In the genomic region with DNA sequence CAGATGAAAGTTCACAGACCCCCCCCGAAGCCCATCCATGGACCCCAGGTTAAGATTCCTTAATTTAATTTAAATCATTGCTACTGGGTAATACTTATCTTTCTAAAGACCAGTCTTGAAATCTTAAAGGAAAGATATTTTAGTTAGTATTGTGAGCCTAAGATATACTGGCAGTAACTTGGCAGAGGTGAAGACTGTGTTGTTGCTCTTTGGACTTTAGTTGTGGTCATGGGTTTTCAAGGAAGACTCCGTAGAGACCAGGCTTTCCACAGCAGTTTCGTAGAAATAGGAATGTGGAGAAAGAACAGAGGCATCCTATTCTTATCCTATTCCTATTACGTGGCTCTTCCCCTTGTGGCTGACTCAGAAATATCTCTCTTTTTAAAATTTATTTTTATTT, we compare ENCODE assay signal across 33 cellular contexts.
"Had no signal": no experiment of that assay in that cellular context is flagged by ENCODE, and none has a peak within 500 bp of the region (broad histone marks: within the 10 kb centered on the region; RNA-seq: fewer than 3 reads in every experiment).

No MANE protein-coding gene starts in this region.

- FAIRE-seq: bronchial epithelial cell, TTC549 had no signal

- H3K4me3 ChIP-seq: adrenal gland, ascending aorta, cardiac muscle cell had no signal

- H3K4me1 ChIP-seq: adrenal gland, ascending aorta had no signal

- DNase-seq: activated B cell treated with CpG ODN at 0.5 μM for 24 hours; activated CD4-positive, alpha-beta memory T cell treated with anti-CD3 and anti-CD28 coated beads for 36 hours; activated CD4-positive, alpha-beta T cell treated with anti-CD3 and anti-CD28 coated beads for 4 hours; activated CD4-positive, alpha-beta T cell treated with anti-CD3 and anti-CD28 coated beads, Interleukin-2, amount 10 ng/mL, durations not matched to agents 24 days and 14 days; activated CD4-positive, alpha-beta T cell treated with anti-CD3 and anti-CD28 coated beads, Interleukin-2, amount 50 U/mL, for 1 hour; activated CD4-positive, alpha-beta T cell treated with anti-CD3 and anti-CD28 coated beads, Interleukin-2, amount 50 U/mL, for 4 hours; activated CD4-positive, CD25-positive, alpha-beta regulatory T cell treated with anti-CD3 and anti-CD28 coated beads, Interleukin-2, amount 50 U/mL, for 72 hours; activated CD8-positive, alpha-beta memory T cell treated with anti-CD3 and anti-CD28 coated beads, Interleukin-2, amount 50 U/mL, for 4 hours; activated CD8-positive, alpha-beta T cell treated with anti-CD3 and anti-CD28 coated beads for 36 hours; activated effector memory CD4-positive, alpha-beta T cell treated with anti-CD3 and anti-CD28 coated beads, Interleukin-2, amount 50 U/mL, for 16 hours; activated gamma-delta T cell treated with Interleukin-2 at 50 U/mL for 16 hours; activated naive CD4-positive, alpha-beta T cell; activated naive CD4-positive, alpha-beta T cell treated with anti-CD3 and anti-CD28 coated beads for 36 hours; activated naive CD4-positive, alpha-beta T cell treated with anti-CD3 and anti-CD28 coated beads, Interleukin-2, amount 50 U/mL, for 16 hours; activated naive CD8-positive, alpha-beta T cell treated with anti-CD3 and anti-CD28 coated beads for 36 hours; activated T-cell treated with anti-CD3 and anti-CD28 coated beads for 4 hours; activated T-cell treated with anti-CD3 and anti-CD28 coated beads, Interleukin-2, amount 50 U/mL, for 1 hour; activated T-cell treated with anti-CD3 and anti-CD28 coated beads, Interleukin-2, amount 50 U/mL, for 4 hours; activated T-cell treated with anti-CD3 and anti-CD28 coated beads, Interleukin-2, amount 50 U/mL, for 72 hours; adrenal gland; amygdala; anterior cingulate cortex; caudate nucleus; T-helper 1 cell; T-helper 2 cell; T-helper 9 cell had no signal

- H3K27me3 ChIP-seq: adrenal gland, ascending aorta, cardiac muscle cell had no signal

- H3K9me3 ChIP-seq: adrenal gland, ascending aorta had no signal

- H3K27ac ChIP-seq: adrenal gland, ascending aorta, cardiac muscle cell, VCaP had no signal

- H3K36me3 ChIP-seq: adrenal gland, ascending aorta, cardiac muscle cell had no signal

- ATAC-seq: activated CD8-positive, alpha-beta T cell treated with anti-CD3 and anti-CD28 coated beads for 36 hours; activated naive CD4-positive, alpha-beta T cell treated with anti-CD3 and anti-CD28 coated beads, Interleukin-2, amount 50 U/mL, for 72 hours; activated T-cell treated with anti-CD3 and anti-CD28 coated beads, Interleukin-2, amount 50 U/mL, for 4 hours; activated T-cell treated with anti-CD3 and anti-CD28 coated beads, Interleukin-2, amount 50 U/mL, for 72 hours; activated T-helper 17 cell treated with anti-CD3 and anti-CD28 coated beads, Interleukin-2, amount 50 U/mL, for 72 hours had no signal
